16 cellular contexts compared by ENCODE assay signal in the genomic region with DNA sequence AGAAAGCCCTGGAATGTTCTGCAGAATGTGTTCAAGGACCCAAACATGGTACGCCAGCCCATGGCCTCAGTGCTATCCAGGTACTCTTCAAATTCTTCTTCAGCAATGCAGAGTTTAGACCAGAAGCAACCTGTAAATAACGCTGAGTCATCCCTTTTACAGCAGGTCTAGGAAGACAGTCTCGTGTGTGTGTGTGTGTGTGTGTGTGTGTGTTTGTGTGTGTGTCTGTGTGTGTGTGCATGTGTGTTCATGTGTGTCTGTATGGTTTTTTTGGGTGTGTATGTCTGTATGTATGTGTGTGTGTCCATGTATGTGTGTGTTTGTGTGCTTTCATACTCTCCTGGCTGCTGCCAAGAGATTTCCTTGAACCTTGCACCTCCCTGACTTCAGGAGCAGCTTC.
A peak's percentile ranks its signal among the peaks of the same experiment; 100 is the strongest.
DNase-seq lines count a peak whose midpoint lies in the region; ATAC-seq and TF ChIP-seq lines count a peak whose summit lies in the region.
"Had no signal": no experiment of that assay in that cellular context is flagged by ENCODE, and none has a peak within 500 bp of the region (broad histone marks: within the 10 kb centered on the region; RNA-seq: fewer than 3 reads in every experiment).

No MANE protein-coding gene starts in this region.

- H3K4me1 ChIP-seq in GM23338 (ENCODE audit: insufficient read depth) (no peaks in the 10 kb centered on the region), mesenchymal stem cell (ENCODE audit: control insufficient read depth, insufficient read depth, low read depth, low read length) (no peaks in the 10 kb centered on the region)
- H3K4me1 ChIP-seq: SJCRH30 had no signal

- DNase-seq in GM23338 (ENCODE audit: low spot score) (no peak), OCI-M1 (lab: John Stamatoyannopoulos, UW) (peak; percentile 16), epithelial cell of esophagus (ENCODE audit: low read depth) (peak; percentile 21), mesenchymal stem cell (no peak), EL (no peak), progenitor cell of endocrine pancreas (ENCODE audit: low spot score, unreplicated experiment) (no peak), NCI-H187 (lab: John Stamatoyannopoulos, UW) (no peak)
- DNase-seq: HCEC 1CT, MG63, NCI-H1105 treated with DMSO at 0.1 percent for 48 hours, NCI-H1694 treated with DMSO at 0.1 percent for 48 hours, NCI-H226, NCI-H526 treated with DMSO at 0.1 percent for 48 hours, SJCRH30 had no signal

- H3K9me3 Mint-ChIP-seq in GM23338 = no peaks in the 10 kb centered on the region
- H3K9me3 Mint-ChIP-seq in progenitor cell of endocrine pancreas (ENCODE audit: low read depth) = no peaks in the 10 kb centered on the region

- no peaks in the 10 kb centered on the region for H3F3A ChIP-seq in GM23338 (replicated peaks; ENCODE audit: low read depth)

- no peak overlapping the region for H3K18ac ChIP-seq in mesenchymal stem cell (ENCODE audit: low read depth in 1 of 2, low read length in 2 of 2)

- no peak for TF ChIP-seq CTCF in GM23338 (conservative IDR thresholded peaks at IDR 0.05; ENCODE audit: low read depth in 2 of 2)
- TF ChIP-seq CTCF in epithelial cell of esophagus (IDR thresholded peaks at IDR 0.05; ENCODE audit: insufficient read depth, low read depth, low read length, missing control alignments) = no peak
- no peak for TF ChIP-seq CTCF in progenitor cell of endocrine pancreas (IDR thresholded peaks at IDR 0.05; ENCODE audit: unreplicated experiment)

- 88% methylated on average over 3 of the region's 3 CpGs for WGBS in mesenchymal stem cell

- H3K4me2 ChIP-seq in GM23338 (no peak overlapping the region), mesenchymal stem cell (ENCODE audit: low read length, poor library complexity, severe bottlenecking) (no peak overlapping the region)

- no peak overlapping the region for H3K4me3 Mint-ChIP-seq in GM23338
- H3K4me3 Mint-ChIP-seq in progenitor cell of endocrine pancreas (ENCODE audit: low read depth) = no peak overlapping the region
- H3K4me3 Mint-ChIP-seq: CD14-positive monocyte had no signal

- no peak overlapping the region for H3K27ac ChIP-seq in GM23338 (ENCODE audit: low read depth)
- H3K27ac ChIP-seq in mesenchymal stem cell (ENCODE audit: low read length, poor library complexity, severe bottlenecking) = no peak overlapping the region
- H3K27ac ChIP-seq: SJCRH30 had no signal

- H3K27ac Mint-ChIP-seq in GM23338 = peak overlapping the region; percentile 58
- no peak overlapping the region for H3K27ac Mint-ChIP-seq in progenitor cell of endocrine pancreas
- H3K27ac Mint-ChIP-seq: CD14-positive monocyte had no signal

- H3K9ac ChIP-seq in mesenchymal stem cell (ENCODE audit: low read length) = no peak overlapping the region

- H4K91ac ChIP-seq in mesenchymal stem cell (ENCODE audit: low read length) = peak overlapping the region; percentile 39

- H3K14ac ChIP-seq in mesenchymal stem cell (ENCODE audit: low read length in 2 of 2) = peak overlapping the region in 1 of 2 experiments; percentile 31

- H3K79me2 ChIP-seq in GM23338 (replicated peaks; ENCODE audit: insufficient read depth) = no peaks in the 10 kb centered on the region

- no peak overlapping the region for H2BK12ac ChIP-seq in mesenchymal stem cell (ENCODE audit: low read length in 2 of 2)

- H2AFZ ChIP-seq in GM23338 = no peak overlapping the region
- H2AFZ ChIP-seq in mesenchymal stem cell (ENCODE audit: low read depth, low read length) = no peak overlapping the region

- no peak overlapping the region for H3K4ac ChIP-seq in mesenchymal stem cell (ENCODE audit: low read depth in 1 of 2, low read length in 2 of 2)

- no peak overlapping the region for H4K8ac ChIP-seq in mesenchymal stem cell (ENCODE audit: low read length)

- H3K9me3 ChIP-seq in mesenchymal stem cell (ENCODE audit: control insufficient read depth, low read length) = no peaks in the 10 kb centered on the region
- H3K9me3 ChIP-seq: MG63, SJCRH30 had no signal

- H3K9me2 ChIP-seq in GM23338 (ENCODE audit: insufficient read depth) = peaks cover 4% of the 10 kb centered on the region; the same call in 1 of the 2 replicates

- no peak overlapping the region for H2BK5ac ChIP-seq in mesenchymal stem cell (ENCODE audit: low read depth, low read length, poor library complexity, severe bottlenecking)

- H3K27me3 ChIP-seq in GM23338 (ENCODE audit: insufficient read depth) (no peaks in the 10 kb centered on the region), mesenchymal stem cell (ENCODE audit: control insufficient read depth in 1 of 2, insufficient read depth in 1 of 2, low read length in 2 of 2) (peaks cover 0 to 7% of the 10 kb centered on the region in 2 experiments)
- H3K27me3 ChIP-seq: MG63, SJCRH30 had no signal

- H4K20me1 ChIP-seq in GM23338 (replicated peaks; ENCODE audit: insufficient read depth) = no peaks in the 10 kb centered on the region

- no peak overlapping the region for H3K23ac ChIP-seq in mesenchymal stem cell (ENCODE audit: low read length in 2 of 2)

- peaks cover 2% of the 10 kb centered on the region for H3K27me3 Mint-ChIP-seq in GM23338 (ENCODE audit: insufficient read depth, low read depth, poor library complexity)
- no peaks in the 10 kb centered on the region for H3K27me3 Mint-ChIP-seq in progenitor cell of endocrine pancreas

- H3K4me3 ChIP-seq in GM23338 (no peak overlapping the region), epithelial cell of esophagus (ENCODE audit: low read length) (no peak overlapping the region), mesenchymal stem cell (ENCODE audit: insufficient read depth in 1 of 2, low read depth in 1 of 2, low read length in 2 of 2) (no peak overlapping the region)
- H3K4me3 ChIP-seq: MG63, SJCRH30 had no signal

- H2BK15ac ChIP-seq in mesenchymal stem cell (ENCODE audit: low read depth, poor library complexity, severe bottlenecking) = no peak overlapping the region

- H3K4me1 Mint-ChIP-seq in GM23338 (no peaks in the 10 kb centered on the region), progenitor cell of endocrine pancreas (ENCODE audit: low read depth) (no peaks in the 10 kb centered on the region)
- H3K4me1 Mint-ChIP-seq: CD14-positive monocyte had no signal

- H3K79me1 ChIP-seq in mesenchymal stem cell (replicated peaks; ENCODE audit: low read length, poor library complexity, severe bottlenecking) = no peaks in the 10 kb centered on the region

- ATAC-seq in GM23338 (no peak), HG02840 (IDR thresholded peaks at IDR 0.05; ENCODE audit: low FRiP score, unreplicated experiment) (no peak)

- H3K36me3 ChIP-seq in GM23338 (ENCODE audit: insufficient read depth) = no peaks in the 10 kb centered on the region
- H3K36me3 ChIP-seq in mesenchymal stem cell (ENCODE audit: control insufficient read depth in 1 of 2, insufficient read depth in 2 of 2, low read depth in 1 of 2, low read length in 2 of 2) = no peaks in the 10 kb centered on the region
- H3K36me3 ChIP-seq: MG63, SJCRH30 had no signal

- no peak overlapping the region for H2AK5ac ChIP-seq in mesenchymal stem cell (ENCODE audit: low read length, severe bottlenecking)

- H2BK120ac ChIP-seq in mesenchymal stem cell (ENCODE audit: low read depth, low read length) = no peak overlapping the region

- H3K36me3 Mint-ChIP-seq in GM23338 (ENCODE audit: low read depth) = no peaks in the 10 kb centered on the region
- H3K36me3 Mint-ChIP-seq in progenitor cell of endocrine pancreas (ENCODE audit: insufficient read depth) = no peaks in the 10 kb centered on the region
- H3K36me3 Mint-ChIP-seq: CD14-positive monocyte had no signal

TF ChIP-seq in GM23338, 12 proteins besides CTCF, POLR2A, EP300 and RAD21 (continues in another document):
- TF ChIP-seq EZH2 (IDR thresholded peaks at IDR 0.05; ENCODE audit: low read depth, unreplicated experiment) (no peak), NANOG (IDR thresholded peaks at IDR 0.05; ENCODE audit: borderline replicate concordance) (no peak), JUNB (IDR thresholded peaks at IDR 0.05; ENCODE audit: unreplicated experiment) (no peak), STAT1 (IDR thresholded peaks at IDR 0.05; ENCODE audit: unreplicated experiment) (no peak), ZNF331 (CRISPR knock-in tag; IDR thresholded peaks at IDR 0.05; ENCODE audit: low read depth) (no peak)
- TF ChIP-seq, protein P1, sequence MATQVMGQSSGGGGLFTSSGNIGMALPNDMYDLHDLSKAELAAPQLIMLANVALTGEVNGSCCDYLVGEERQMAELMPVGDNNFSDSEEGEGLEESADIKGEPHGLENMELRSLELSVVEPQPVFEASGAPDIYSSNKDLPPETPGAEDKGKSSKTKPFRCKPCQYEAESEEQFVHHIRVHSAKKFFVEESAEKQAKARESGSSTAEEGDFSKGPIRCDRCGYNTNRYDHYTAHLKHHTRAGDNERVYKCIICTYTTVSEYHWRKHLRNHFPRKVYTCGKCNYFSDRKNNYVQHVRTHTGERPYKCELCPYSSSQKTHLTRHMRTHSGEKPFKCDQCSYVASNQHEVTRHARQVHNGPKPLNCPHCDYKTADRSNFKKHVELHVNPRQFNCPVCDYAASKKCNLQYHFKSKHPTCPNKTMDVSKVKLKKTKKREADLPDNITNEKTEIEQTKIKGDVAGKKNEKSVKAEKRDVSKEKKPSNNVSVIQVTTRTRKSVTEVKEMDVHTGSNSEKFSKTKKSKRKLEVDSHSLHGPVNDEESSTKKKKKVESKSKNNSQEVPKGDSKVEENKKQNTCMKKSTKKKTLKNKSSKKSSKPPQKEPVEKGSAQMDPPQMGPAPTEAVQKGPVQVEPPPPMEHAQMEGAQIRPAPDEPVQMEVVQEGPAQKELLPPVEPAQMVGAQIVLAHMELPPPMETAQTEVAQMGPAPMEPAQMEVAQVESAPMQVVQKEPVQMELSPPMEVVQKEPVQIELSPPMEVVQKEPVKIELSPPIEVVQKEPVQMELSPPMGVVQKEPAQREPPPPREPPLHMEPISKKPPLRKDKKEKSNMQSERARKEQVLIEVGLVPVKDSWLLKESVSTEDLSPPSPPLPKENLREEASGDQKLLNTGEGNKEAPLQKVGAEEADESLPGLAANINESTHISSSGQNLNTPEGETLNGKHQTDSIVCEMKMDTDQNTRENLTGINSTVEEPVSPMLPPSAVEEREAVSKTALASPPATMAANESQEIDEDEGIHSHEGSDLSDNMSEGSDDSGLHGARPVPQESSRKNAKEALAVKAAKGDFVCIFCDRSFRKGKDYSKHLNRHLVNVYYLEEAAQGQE (IDR thresholded peaks at IDR 0.05; ENCODE audit: unreplicated experiment) = no peak

Comparison
In these comparisons a context has a peak if more than half of its experiments do, and no peak if none do; other contexts are left out.
1. DNase-seq: peak in OCI-M1 (single experiment) and epithelial cell of esophagus (single experiment); none in GM23338 (single experiment), mesenchymal stem cell (single experiment), EL (single experiment), progenitor cell of endocrine pancreas (single experiment) and NCI-H187 (0 of 2).